15 cellular contexts compared by ENCODE assay signal in the genomic region with DNA sequence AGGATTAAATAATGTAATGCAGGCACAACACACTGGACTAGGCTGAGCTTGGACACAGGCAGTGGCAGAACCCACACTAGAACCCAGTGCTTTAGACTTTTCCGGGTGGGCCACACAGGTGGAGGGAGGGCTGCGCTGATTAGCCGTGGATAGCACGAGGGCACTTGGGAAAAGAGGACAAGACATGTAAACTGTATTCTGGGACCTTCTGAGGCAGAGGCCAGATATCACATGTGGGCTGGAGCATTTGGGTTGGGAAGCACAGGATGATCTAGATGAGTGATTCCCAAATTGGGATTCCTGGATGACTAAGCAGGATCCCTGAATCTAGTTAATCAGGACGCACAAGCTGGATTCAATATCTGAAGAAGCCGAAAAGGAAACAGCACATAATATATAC. TPM values are rescaled to one million over a fixed set of nuclear protein-coding genes. Genes with fewer than 3 reads are reported as not detected.
A peak's percentile ranks its signal among the peaks of the same experiment; 100 is the strongest.
DNase-seq lines count a peak whose midpoint lies in the region; ATAC-seq, FAIRE-seq and TF ChIP-seq lines count a peak whose summit lies in the region.
"Had no signal": no experiment of that assay in that cellular context is flagged by ENCODE, and none has a peak within 500 bp of the region (broad histone marks: within the 10 kb centered on the region; RNA-seq: fewer than 3 reads in every experiment).

No MANE protein-coding gene starts in this region.

- H3K4me3 ChIP-seq in Loucy (ENCODE audit: low read length, poor library complexity, severe bottlenecking), result no peak overlapping the region
- H3K4me3 ChIP-seq in colonic mucosa, result no peak overlapping the region
- peak overlapping the region; percentile 20 for H3K4me3 ChIP-seq in thoracic aorta
- H3K4me3 ChIP-seq: HAP-1 had no signal

- H3K4me2 ChIP-seq in Loucy (ENCODE audit: low read depth, low read length, poor library complexity, severe bottlenecking), result peak overlapping the region; percentile 3

- H3K36me3 ChIP-seq in Loucy (ENCODE audit: insufficient read depth, low read length) (no peaks in the 10 kb centered on the region), colonic mucosa (no peaks in the 10 kb centered on the region), thoracic aorta (peaks cover 5% of the 10 kb centered on the region)
- H3K36me3 ChIP-seq: HAP-1 had no signal

- no peaks in the 10 kb centered on the region for H3K9me2 ChIP-seq in Loucy (replicated peaks; ENCODE audit: low read depth, low read length)

- H3K4me3 Mint-ChIP-seq in memory B cell, result peak overlapping the region; percentile 12
- H3K4me3 Mint-ChIP-seq: activated CD4-positive, alpha-beta T cell treated with anti-CD3 and anti-CD28 coated beads for 36 hours; activated naive CD8-positive, alpha-beta T cell treated with anti-CD3 and anti-CD28 coated beads, Interleukin-2, amount 10 ng/mL, durations not matched to agents 7 days and 5 days; naive B cell had no signal

- DNase-seq in colonic mucosa (no peak), memory B cell (ENCODE audit: low spot score in 2 of 2) (no peak), thoracic aorta (ENCODE audit: low spot score) (no peak), NOMO-1 (lab: John Stamatoyannopoulos, UW; ENCODE audit: unreplicated experiment in 2 of 2) (no peak), urothelium cell line (ENCODE audit: low spot score) (no peak)
- DNase-seq: activated CD4-positive, alpha-beta T cell treated with anti-CD3 and anti-CD28 coated beads for 36 hours; activated naive CD8-positive, alpha-beta T cell treated with anti-CD3 and anti-CD28 coated beads, Interleukin-2, amount 10 ng/mL, durations not matched to agents 7 days and 5 days; foreskin fibroblast; GF-D8; naive B cell; NCI-H187 had no signal

- ATAC-seq in memory B cell (ENCODE audit: low read depth) (no peak), thoracic aorta (ENCODE audit: insufficient number of reproducible peaks, low FRiP score, low read depth) (no peak), GM18498 (IDR thresholded peaks at IDR 0.05; ENCODE audit: unreplicated experiment) (no peak), HG02642 (IDR thresholded peaks at IDR 0.05; ENCODE audit: poor library complexity, unreplicated experiment) (no peak)
- ATAC-seq: activated CD4-positive, alpha-beta T cell treated with anti-CD3 and anti-CD28 coated beads for 36 hours had no signal

- FAIRE-seq in urothelium cell line (lab: Jason Lieb, UNC), result no peak

- H3K4me1 ChIP-seq in Loucy (ENCODE audit: insufficient read depth, low read length, poor library complexity, severe bottlenecking), result peaks cover 41% of the 10 kb centered on the region
- H3K4me1 ChIP-seq in colonic mucosa, result peaks cover 33% of the 10 kb centered on the region
- H3K4me1 ChIP-seq in thoracic aorta (ENCODE audit: control insufficient read depth in 1 of 2, low read depth in 2 of 2), result peaks cover 96 to 100% of the 10 kb centered on the region in 2 donors

- H3K9me3 ChIP-seq in Loucy (ENCODE audit: insufficient read depth, low read depth, low read length) (no peaks in the 10 kb centered on the region), colonic mucosa (no peaks in the 10 kb centered on the region), thoracic aorta (no peaks in the 10 kb centered on the region)
- H3K9me3 ChIP-seq: HAP-1 had no signal

- no peak overlapping the region for H2AFZ ChIP-seq in Loucy (ENCODE audit: low read length)

- H3K79me2 ChIP-seq in Loucy (ENCODE audit: insufficient read depth, low read length), result peaks cover 99% of the 10 kb centered on the region

- H3F3A ChIP-seq in Loucy (ENCODE audit: low read depth), result no peaks in the 10 kb centered on the region

- TF ChIP-seq CTCF in Loucy (conservative IDR thresholded peaks at IDR 0.05; ENCODE audit: low read length) (no peak), colonic mucosa (IDR thresholded peaks at IDR 0.05) (no peak), thoracic aorta (IDR thresholded peaks at IDR 0.05) (no peak)

- H3K27me3 ChIP-seq in Loucy (ENCODE audit: insufficient read depth, low read length, poor library complexity, severe bottlenecking) (no peaks in the 10 kb centered on the region), colonic mucosa (no peaks in the 10 kb centered on the region), thoracic aorta (replicated peaks; ENCODE audit: insufficient read depth) (no peaks in the 10 kb centered on the region)

- H3K4me1 Mint-ChIP-seq in memory B cell, result peaks cover 14% of the 10 kb centered on the region

- no peak overlapping the region for H3K27ac Mint-ChIP-seq in memory B cell
- H3K27ac Mint-ChIP-seq: activated CD4-positive, alpha-beta T cell treated with anti-CD3 and anti-CD28 coated beads for 36 hours; activated naive CD8-positive, alpha-beta T cell treated with anti-CD3 and anti-CD28 coated beads, Interleukin-2, amount 10 ng/mL, durations not matched to agents 7 days and 5 days had no signal

- peak overlapping the region; percentile 80 for H3K27ac ChIP-seq in colonic mucosa
- peak overlapping the region; percentile 95 for H3K27ac ChIP-seq in thoracic aorta

- intact Hi-C loops in colonic mucosa (cut with DNase I), result no loop called here

- H3K9me3 Mint-ChIP-seq in memory B cell, result no peaks in the 10 kb centered on the region
- H3K9me3 Mint-ChIP-seq: activated naive CD8-positive, alpha-beta T cell treated with anti-CD3 and anti-CD28 coated beads, Interleukin-2, amount 10 ng/mL, durations not matched to agents 7 days and 5 days; naive B cell had no signal

- H4K20me1 ChIP-seq in Loucy (ENCODE audit: insufficient read depth, low read length, poor library complexity, severe bottlenecking), result peaks cover 69% of the 10 kb centered on the region

- H3K9ac ChIP-seq in Loucy (ENCODE audit: low read depth, low read length, poor library complexity, severe bottlenecking), result no peak overlapping the region
- H3K9ac ChIP-seq in colonic mucosa (ENCODE audit: low read depth in 2 of 2, low read length in 2 of 2), result peak overlapping the region in 1 of 2 donors; percentile 51

- peaks cover 2% of the 10 kb centered on the region for H3K36me3 Mint-ChIP-seq in memory B cell
- H3K36me3 Mint-ChIP-seq: naive B cell had no signal

- H3K27me3 Mint-ChIP-seq in memory B cell, result no peaks in the 10 kb centered on the region
- H3K27me3 Mint-ChIP-seq: activated CD4-positive, alpha-beta T cell treated with anti-CD3 and anti-CD28 coated beads for 36 hours; activated naive CD8-positive, alpha-beta T cell treated with anti-CD3 and anti-CD28 coated beads, Interleukin-2, amount 10 ng/mL, durations not matched to agents 7 days and 5 days; naive B cell had no signal

RNA-seq across cellular contexts. Expression of gene A3GALT2, which starts 20.3 kb away (rescaled TPM):
- not detected for total RNA-seq in colonic mucosa
- total RNA-seq in thoracic aorta, result under 1 TPM; 0.54 to 0.71 TPM
- total RNA-seq: activated CD4-positive, alpha-beta T cell treated with anti-CD3 and anti-CD28 coated beads for 36 hours had no signal
